Comparison of ENCODE assay signal across 1 cellular context in genomic region chr14:103066399-103066798, GRCh38.
TF ChIP-seq lines count a peak whose summit lies in the region.

No MANE protein-coding gene starts in this region.

TF ChIP-seq in endothelial cell of umbilical vein, 7 proteins besides CTCF, POLR2A, EP300 and RAD21:
- TF ChIP-seq FOS (IDR thresholded peaks at IDR 0.05; ENCODE audit: borderline replicate concordance, insufficient read depth, low read length) = peak; percentile 82
- no peak for TF ChIP-seq MAX (IDR thresholded peaks at IDR 0.05; ENCODE audit: insufficient read depth, insufficient read length)
- no peak for TF ChIP-seq MYC (IDR thresholded peaks at IDR 0.05; ENCODE audit: low read depth, low read length)
- TF ChIP-seq POLR2AphosphoS5 (IDR thresholded peaks at IDR 0.05; ENCODE audit: insufficient read depth, low read depth, low read length) = peak; percentile 91
- TF ChIP-seq GATA2 (IDR thresholded peaks at IDR 0.05; ENCODE audit: insufficient read depth, insufficient read length, low read depth, low read length) = no peak
- TF ChIP-seq JUN (IDR thresholded peaks at IDR 0.05; ENCODE audit: borderline replicate concordance, insufficient read depth, insufficient read length, low read depth) = peak; percentile 80
- no peak for TF ChIP-seq EZH2 (IDR thresholded peaks at IDR 0.05; ENCODE audit: borderline replicate concordance, low read depth, low read length, severe bottlenecking)
